ENCODE assay signal across 20 cellular contexts in genomic region chr5:119319890-119320289, GRCh38. TPM values are rescaled to one million over a fixed set of nuclear protein-coding genes. Genes with fewer than 3 reads are reported as not detected.
DNase-seq lines count a peak whose midpoint lies in the region; ATAC-seq and TF ChIP-seq lines count a peak whose summit lies in the region.
"Had no signal": no experiment of that assay in that cellular context is flagged by ENCODE, and none has a peak within 500 bp of the region (broad histone marks: within the 10 kb centered on the region; RNA-seq: fewer than 3 reads in every experiment).

No MANE protein-coding gene starts in this region.

- no peaks in the 10 kb centered on the region for H3K27me3 ChIP-seq in DND-41 (ENCODE audit: insufficient read depth, low read length, poor library complexity)
- no peaks in the 10 kb centered on the region for H3K27me3 ChIP-seq in left ventricle myocardium inferior (ENCODE audit: low read depth)
- H3K27me3 ChIP-seq: heart left ventricle, neural progenitor cell had no signal

- H3K36me3 Mint-ChIP-seq in activated CD4-positive, alpha-beta T cell treated with anti-CD3 and anti-CD28 coated beads, Interleukin-2, amount 10 ng/mL, durations not matched to agents 24 days and 14 days (ENCODE audit: low read depth) = peaks cover 27% of the 10 kb centered on the region
- H3K36me3 Mint-ChIP-seq in activated T-helper 2 cell treated with anti-CD3 and anti-CD28 coated beads, Interferon-gamma antibody, Interleukin-2, Interleukin-4, amounts not matched to agents 10 μg/mL and 5 μg/mL and 100 μg/mL, durations not matched to agents 14 hours and 24 hours and 36 hours (ENCODE audit: low read depth) = peaks cover 34% of the 10 kb centered on the region
- H3K36me3 Mint-ChIP-seq in naive thymus-derived CD8-positive, alpha-beta T cell = peaks cover 0 to 13% (median 4%) of the 10 kb centered on the region in 3 donors

- H3K4me1 Mint-ChIP-seq in activated CD4-positive, alpha-beta T cell treated with anti-CD3 and anti-CD28 coated beads, Interleukin-2, amount 10 ng/mL, durations not matched to agents 24 days and 14 days = peaks cover 80% of the 10 kb centered on the region
- H3K4me1 Mint-ChIP-seq in activated T-helper 2 cell treated with anti-CD3 and anti-CD28 coated beads, Interferon-gamma antibody, Interleukin-2, Interleukin-4, amounts not matched to agents 10 μg/mL and 5 μg/mL and 100 μg/mL, durations not matched to agents 14 hours and 24 hours and 36 hours (ENCODE audit: low read depth) = peaks cover 85% of the 10 kb centered on the region
- H3K4me1 Mint-ChIP-seq in naive thymus-derived CD8-positive, alpha-beta T cell = peaks cover 51 to 95% (median 88%) of the 10 kb centered on the region in 4 donors

- peaks cover 3% of the 10 kb centered on the region; the same call in 1 of the 2 replicates for H4K20me1 ChIP-seq in DND-41 (ENCODE audit: insufficient read depth, low read length)

- peaks cover 100% of the 10 kb centered on the region for H3K79me2 ChIP-seq in DND-41 (ENCODE audit: insufficient read depth, low read length)

- no peak overlapping the region for H3K4me2 ChIP-seq in DND-41 (ENCODE audit: insufficient read depth, low read length)
- H3K4me2 ChIP-seq: KMS-11, neural progenitor cell had no signal

- DNase-seq in activated CD4-positive, alpha-beta T cell treated with anti-CD3 and anti-CD28 coated beads, Interleukin-2, amount 10 ng/mL, durations not matched to agents 24 days and 14 days = no peak
- no peak for DNase-seq in activated CD4-positive, alpha-beta T cell treated with anti-CD3 and anti-CD28 coated beads for 4 hours
- DNase-seq in DND-41 (no peak), left ventricle myocardium inferior (no peak), HPDE6-E6E7 (ENCODE audit: extremely low spot score) (no peak), left colon (no peak)
- no peak for DNase-seq in activated T-helper 2 cell treated with anti-CD3 and anti-CD28 coated beads, Interferon-gamma antibody, Interleukin-2, Interleukin-4, amounts not matched to agents 10 μg/mL and 5 μg/mL and 100 μg/mL, durations not matched to agents 14 hours and 24 hours and 36 hours (ENCODE audit: low spot score)
- DNase-seq in naive thymus-derived CD8-positive, alpha-beta T cell = no peak
- DNase-seq: activated CD4-positive, CD25-positive, alpha-beta regulatory T cell treated with anti-CD3 and anti-CD28 coated beads, Interleukin-2, amount 50 U/mL, for 72 hours; C1 segment of cervical spinal cord; DMS53; heart left ventricle; mesendoderm; NCI-H1105; NCI-H2107; OCI-M1; SIG-M5; T-helper 9 cell had no signal

- POLR2A ChIA-PET in naive thymus-derived CD8-positive, alpha-beta T cell (lab: Charles Lee) = interaction anchor here (0.8 kb wide), 1 partner anchor 18 kb away, joined by 4 read pairs; no protein-coding TSS in a partner anchor

- H3K27ac Mint-ChIP-seq in activated CD4-positive, alpha-beta T cell treated with anti-CD3 and anti-CD28 coated beads, Interleukin-2, amount 10 ng/mL, durations not matched to agents 24 days and 14 days = peak overlapping the region; percentile 86
- peak overlapping the region; percentile 67 for H3K27ac Mint-ChIP-seq in activated T-helper 2 cell treated with anti-CD3 and anti-CD28 coated beads, Interferon-gamma antibody, Interleukin-2, Interleukin-4, amounts not matched to agents 10 μg/mL and 5 μg/mL and 100 μg/mL, durations not matched to agents 14 hours and 24 hours and 36 hours
- peak overlapping the region; percentile 81 to 96 (median 93) for H3K27ac Mint-ChIP-seq in naive thymus-derived CD8-positive, alpha-beta T cell
- H3K27ac Mint-ChIP-seq: neural progenitor cell had no signal

- ATAC-seq in DND-41 (ENCODE audit: insufficient read depth, low read depth) (no peak), left colon (no peak)
- no peak for ATAC-seq in naive thymus-derived CD8-positive, alpha-beta T cell
- ATAC-seq: heart left ventricle had no signal

- H3K9me3 ChIP-seq in DND-41 (ENCODE audit: insufficient read depth, low read length, severe bottlenecking) = no peaks in the 10 kb centered on the region
- no peaks in the 10 kb centered on the region for H3K9me3 ChIP-seq in left ventricle myocardium inferior (replicated peaks)
- H3K9me3 ChIP-seq: heart left ventricle had no signal

- H3K27me3 Mint-ChIP-seq in activated CD4-positive, alpha-beta T cell treated with anti-CD3 and anti-CD28 coated beads, Interleukin-2, amount 10 ng/mL, durations not matched to agents 24 days and 14 days = no peaks in the 10 kb centered on the region
- H3K27me3 Mint-ChIP-seq in activated T-helper 2 cell treated with anti-CD3 and anti-CD28 coated beads, Interferon-gamma antibody, Interleukin-2, Interleukin-4, amounts not matched to agents 10 μg/mL and 5 μg/mL and 100 μg/mL, durations not matched to agents 14 hours and 24 hours and 36 hours (ENCODE audit: low read depth) = no peaks in the 10 kb centered on the region
- H3K27me3 Mint-ChIP-seq in naive thymus-derived CD8-positive, alpha-beta T cell = no peaks in the 10 kb centered on the region

- H2AFZ ChIP-seq in DND-41 (ENCODE audit: low read depth, low read length) = no peak overlapping the region
- H2AFZ ChIP-seq: neural progenitor cell had no signal

- H3K27ac ChIP-seq in DND-41 (ENCODE audit: low read length) (peak overlapping the region; percentile 58), left ventricle myocardium inferior (replicated peaks) (no peak overlapping the region)
- H3K27ac ChIP-seq: heart left ventricle, KMS-11, neural progenitor cell had no signal

- H3K36me3 ChIP-seq in DND-41 (ENCODE audit: insufficient read depth, low read length) = peaks cover 20% of the 10 kb centered on the region
- no peaks in the 10 kb centered on the region for H3K36me3 ChIP-seq in left ventricle myocardium inferior
- H3K36me3 ChIP-seq: heart left ventricle, neural progenitor cell had no signal

- H3K4me3 Mint-ChIP-seq in activated CD4-positive, alpha-beta T cell treated with anti-CD3 and anti-CD28 coated beads, Interleukin-2, amount 10 ng/mL, durations not matched to agents 24 days and 14 days = peak overlapping the region; percentile 67
- no peak overlapping the region for H3K4me3 Mint-ChIP-seq in activated T-helper 2 cell treated with anti-CD3 and anti-CD28 coated beads, Interferon-gamma antibody, Interleukin-2, Interleukin-4, amounts not matched to agents 10 μg/mL and 5 μg/mL and 100 μg/mL, durations not matched to agents 14 hours and 24 hours and 36 hours (ENCODE audit: low read depth)
- H3K4me3 Mint-ChIP-seq in naive thymus-derived CD8-positive, alpha-beta T cell = peak overlapping the region in 8 of 10 donors; percentile 7 to 64 (median 36)
- H3K4me3 Mint-ChIP-seq: neural progenitor cell had no signal

- no peak for TF ChIP-seq CTCF in DND-41 (IDR thresholded peaks at IDR 0.05; ENCODE audit: borderline replicate concordance, extremely low read depth, low read length, poor library complexity, severe bottlenecking)
- no peak for TF ChIP-seq CTCF in left ventricle myocardium inferior (IDR thresholded peaks at IDR 0.05; ENCODE audit: borderline replicate concordance)

- H3K9me3 Mint-ChIP-seq in activated CD4-positive, alpha-beta T cell treated with anti-CD3 and anti-CD28 coated beads, Interleukin-2, amount 10 ng/mL, durations not matched to agents 24 days and 14 days = no peaks in the 10 kb centered on the region
- no peaks in the 10 kb centered on the region for H3K9me3 Mint-ChIP-seq in activated T-helper 2 cell treated with anti-CD3 and anti-CD28 coated beads, Interferon-gamma antibody, Interleukin-2, Interleukin-4, amounts not matched to agents 10 μg/mL and 5 μg/mL and 100 μg/mL, durations not matched to agents 14 hours and 24 hours and 36 hours
- no peaks in the 10 kb centered on the region for H3K9me3 Mint-ChIP-seq in naive thymus-derived CD8-positive, alpha-beta T cell
- H3K9me3 Mint-ChIP-seq: neural progenitor cell had no signal

- intact Hi-C loops in activated CD4-positive, alpha-beta T cell treated with anti-CD3 and anti-CD28 coated beads, Interleukin-2, amount 10 ng/mL, durations not matched to agents 24 days and 14 days (cut with micrococcal nuclease) = loop anchor here (5.0 kb wide), 1 partner anchor 333 kb away; the partner anchor contains the start of gene DTWD2
- intact Hi-C loops in activated T-helper 2 cell treated with anti-CD3 and anti-CD28 coated beads, Interferon-gamma antibody, Interleukin-2, Interleukin-4, amounts not matched to agents 10 μg/mL and 5 μg/mL and 100 μg/mL, durations not matched to agents 14 hours and 24 hours and 36 hours (cut with micrococcal nuclease) = no loop called here
- intact Hi-C loops in left ventricle myocardium inferior (cut with micrococcal nuclease) (no loop called here), left colon (cut with DNase I, micrococcal nuclease) (no loop called here)

- H3K9ac ChIP-seq in DND-41 (ENCODE audit: low read depth, low read length) = no peak overlapping the region
- H3K9ac ChIP-seq: KMS-11, neural progenitor cell had no signal

- H3K4me3 ChIP-seq in DND-41 (ENCODE audit: low read depth in 1 of 2, low read length in 2 of 2) (no peak overlapping the region), left ventricle myocardium inferior (no peak overlapping the region)
- H3K4me3 ChIP-seq: heart left ventricle, neural progenitor cell had no signal

- peaks cover 93% of the 10 kb centered on the region for H3K4me1 ChIP-seq in DND-41 (ENCODE audit: insufficient read depth, low read length)
- peaks cover 20% of the 10 kb centered on the region for H3K4me1 ChIP-seq in left ventricle myocardium inferior

RNA-seq across cellular contexts. Expression of gene TNFAIP8, which starts 35.9 kb away (rescaled TPM):
- 188 and 193 TPM in 2 replicates for total RNA-seq in activated CD4-positive, alpha-beta T cell treated with anti-CD3 and anti-CD28 coated beads, Interleukin-2, amount 10 ng/mL, durations not matched to agents 24 days and 14 days
- total RNA-seq in activated T-helper 2 cell treated with anti-CD3 and anti-CD28 coated beads, Interferon-gamma antibody, Interleukin-2, Interleukin-4, amounts not matched to agents 10 μg/mL and 5 μg/mL and 100 μg/mL, durations not matched to agents 14 hours and 24 hours and 36 hours = 112 and 117 TPM in 2 replicates
- total RNA-seq in naive thymus-derived CD8-positive, alpha-beta T cell = 100 to 1,000 TPM; 176 to 177 TPM
- polyA plus RNA-seq in naive thymus-derived CD8-positive, alpha-beta T cell = 100 to 1,000 TPM; 175 to 220 (median 188) TPM
- total RNA-seq in left ventricle myocardium inferior = 3.2 TPM
- total RNA-seq in left colon = 10 to 100 TPM in 1 of 2 donors, 1 to 10 TPM in 1; 7.0 to 11.8 TPM
